In the genomic region with DNA sequence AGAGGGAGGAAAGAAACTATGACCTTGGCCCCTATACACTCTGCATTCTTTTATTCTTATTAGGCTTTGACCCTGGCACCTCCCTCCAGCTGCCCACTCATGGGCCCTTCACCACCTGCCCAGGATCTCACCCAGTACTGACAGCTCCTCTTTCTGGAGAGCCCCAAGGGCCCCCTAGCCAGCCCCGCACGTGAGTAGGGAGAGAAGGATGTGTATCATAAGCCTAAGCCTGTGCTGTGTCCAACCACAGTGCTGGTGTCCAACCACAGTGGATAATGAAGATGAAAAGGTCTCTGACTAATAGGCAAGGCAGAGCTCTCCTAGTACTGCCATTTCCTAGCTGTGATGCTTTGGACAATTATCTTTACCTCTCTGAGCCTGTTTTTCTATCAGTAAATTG, we compare ENCODE assay signal across 23 cellular contexts. TPM values are rescaled to one million over a fixed set of nuclear protein-coding genes. Genes with fewer than 3 reads are reported as not detected.
"Had no signal": no experiment of that assay in that cellular context is flagged by ENCODE, and none has a peak within 500 bp of the region (broad histone marks: within the 10 kb centered on the region; RNA-seq: fewer than 3 reads in every experiment).

No MANE protein-coding gene starts in this region.

- H3K4me1 ChIP-seq: heart left ventricle, tibial nerve had no signal

- H3K4me3 ChIP-seq: dorsolateral prefrontal cortex, heart left ventricle, mucosa of descending colon, smooth muscle cell, tibial nerve had no signal

- H3K36me3 Mint-ChIP-seq: naive thymus-derived CD8-positive, alpha-beta T cell had no signal

- H3K36me3 ChIP-seq: heart left ventricle, tibial nerve had no signal

- H3K27ac Mint-ChIP-seq: stimulated activated naive CD8-positive, alpha-beta T cell treated with anti-CD3 and anti-CD28 coated beads, Interleukin-15, Interleukin-2, amounts not matched to agents 100 ng/mL and 50 ng/mL, for 24 hours had no signal

- H3K4me3 Mint-ChIP-seq: naive thymus-derived CD8-positive, alpha-beta T cell; stimulated activated naive CD8-positive, alpha-beta T cell treated with anti-CD3 and anti-CD28 coated beads, Interleukin-15, Interleukin-2, amounts not matched to agents 100 ng/mL and 50 ng/mL, for 24 hours had no signal

- ATAC-seq: mucosa of descending colon; naive thymus-derived CD8-positive, alpha-beta T cell; right cardiac atrium had no signal

- H3K27ac ChIP-seq: dorsolateral prefrontal cortex, heart left ventricle, tibial nerve had no signal

- DNase-seq: cortex of kidney; dorsolateral prefrontal cortex; effector CD8-positive, alpha-beta T cell; heart left ventricle; hippocampal formation; kidney glomerular epithelial cell; mucosa of descending colon; naive thymus-derived CD8-positive, alpha-beta T cell; right cardiac atrium; stimulated activated CD4-positive, alpha-beta T cell treated with anti-CD3 and anti-CD28 coated beads, Interleukin-2, amount 100 ng/mL, for 48 hours had no signal

- H3K9me3 ChIP-seq: heart left ventricle, mucosa of descending colon, tibial nerve had no signal

- H3K9me3 Mint-ChIP-seq: naive thymus-derived CD8-positive, alpha-beta T cell; stimulated activated naive CD8-positive, alpha-beta T cell treated with anti-CD3 and anti-CD28 coated beads, Interleukin-15, Interleukin-2, amounts not matched to agents 100 ng/mL and 50 ng/mL, for 24 hours had no signal

- FAIRE-seq: frontal cortex had no signal

RNA-seq across cellular contexts. Expression of gene DMRTC2, which starts 4.2 kb away (rescaled TPM):
- total RNA-seq: cerebellum; dorsolateral prefrontal cortex; fibroblast of lung; frontal cortex; glomerular endothelial cell; heart left ventricle; lower leg skin; mucosa of descending colon; naive thymus-derived CD8-positive, alpha-beta T cell; osteocyte; right cardiac atrium; smooth muscle cell; temporal lobe; tibial nerve; ureter had no signal
- polyA plus RNA-seq: fibroblast of lung; heart left ventricle; naive thymus-derived CD8-positive, alpha-beta T cell; neural cell; right cardiac atrium; smooth muscle cell had no signal

RNA-seq across cellular contexts. Expression of gene LYPD4, which starts 4.6 kb away (rescaled TPM):
- total RNA-seq: cerebellum; dorsolateral prefrontal cortex; fibroblast of lung; frontal cortex; glomerular endothelial cell; heart left ventricle; lower leg skin; mucosa of descending colon; naive thymus-derived CD8-positive, alpha-beta T cell; osteocyte; right cardiac atrium; smooth muscle cell; temporal lobe; tibial nerve; ureter had no signal
- polyA plus RNA-seq: esophagus; fibroblast of lung; heart left ventricle; naive thymus-derived CD8-positive, alpha-beta T cell; neural cell; right cardiac atrium; smooth muscle cell had no signal

RNA-seq across cellular contexts. Expression of gene CD79A, which starts 28.0 kb away (rescaled TPM):
- total RNA-seq: cerebellum, frontal cortex, osteocyte, smooth muscle cell, temporal lobe, tibial nerve had no signal
- polyA plus RNA-seq: neural cell had no signal
